8 cellular contexts compared by ENCODE assay signal in the genomic region with DNA sequence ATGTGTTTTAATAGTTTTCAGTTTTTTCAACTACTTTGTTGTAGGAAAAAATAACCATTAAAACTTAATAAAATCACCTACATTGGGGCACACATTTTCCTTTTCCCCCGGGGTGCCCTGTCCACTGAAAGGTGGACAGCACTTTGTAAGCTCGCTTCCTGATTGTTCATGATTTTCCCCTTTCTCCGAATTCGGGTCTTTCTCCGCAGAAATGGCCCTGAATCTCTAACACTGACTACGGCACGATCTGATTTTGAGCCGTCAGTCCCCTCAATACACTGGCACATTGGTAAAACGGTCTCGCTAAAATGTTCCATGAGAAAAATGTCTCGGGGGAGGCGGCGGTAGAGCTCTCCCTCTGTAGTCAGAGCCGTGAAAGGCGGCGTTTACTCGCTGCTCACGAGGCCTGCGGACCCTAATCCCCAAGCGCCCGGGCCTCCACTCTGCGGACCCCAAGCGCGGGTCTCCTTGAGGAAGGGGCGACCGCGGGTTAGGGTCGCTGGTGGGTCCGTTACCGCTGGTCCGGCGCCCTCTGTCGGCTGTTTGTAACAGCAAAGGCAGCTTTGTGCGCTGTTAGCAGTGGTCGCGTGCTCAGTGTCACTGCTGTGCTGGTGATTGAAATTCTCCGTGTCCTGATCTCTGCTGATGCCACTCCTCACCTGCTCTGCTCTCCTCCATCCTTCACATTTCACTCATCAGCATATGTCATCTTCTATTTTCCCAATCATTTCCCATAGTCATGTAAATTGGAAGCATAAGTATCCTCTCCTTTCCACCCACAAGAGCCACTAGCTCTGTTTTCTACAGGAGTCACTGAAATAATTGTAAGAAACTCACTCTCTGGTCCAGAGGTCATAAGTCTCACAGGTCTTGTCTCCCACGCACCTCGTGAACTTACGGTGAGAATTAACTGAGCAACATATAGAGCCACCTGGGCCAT. TPM values are rescaled to one million over a fixed set of nuclear protein-coding genes. Genes with fewer than 3 reads are reported as not detected.
DNase-seq lines count a peak whose midpoint lies in the region; ATAC-seq and TF ChIP-seq lines count a peak whose summit lies in the region.

No MANE protein-coding gene starts in this region.

- H3K27ac Mint-ChIP-seq in activated naive CD8-positive, alpha-beta T cell treated with anti-CD3 and anti-CD28 coated beads, Interleukin-2, amount 50 U/mL, for 24 hours = peak overlapping the region; percentile 63

- H3K9me3 ChIP-seq in gastrocnemius medialis = no peaks in the 10 kb centered on the region

- peaks cover 13% of the 10 kb centered on the region for H3K4me1 Mint-ChIP-seq in activated naive CD8-positive, alpha-beta T cell treated with anti-CD3 and anti-CD28 coated beads, Interleukin-2, amount 50 U/mL, for 24 hours

- peak overlapping the region; percentile 57 for H3K4me3 Mint-ChIP-seq in activated naive CD8-positive, alpha-beta T cell treated with anti-CD3 and anti-CD28 coated beads, Interleukin-2, amount 50 U/mL, for 24 hours

- TF ChIP-seq POLR2A in gastrocnemius medialis (IDR thresholded peaks at IDR 0.05) = no peak

- no peaks in the 10 kb centered on the region for H3K9me3 Mint-ChIP-seq in activated naive CD8-positive, alpha-beta T cell treated with anti-CD3 and anti-CD28 coated beads, Interleukin-2, amount 50 U/mL, for 24 hours

- no peak overlapping the region for H3K27ac ChIP-seq in gastrocnemius medialis

- DNase-seq in activated gamma-delta T cell treated with Interleukin-2 at 50 U/mL for 16 hours = peak; percentile 55
- DNase-seq in activated gamma-delta T cell (lab: John Stamatoyannopoulos, UW) = no peak
- peak; percentile 7 for DNase-seq in SK-N-DZ (ENCODE audit: low spot score)
- DNase-seq in activated naive CD8-positive, alpha-beta T cell treated with anti-CD3 and anti-CD28 coated beads, Interleukin-2, amount 50 U/mL, for 24 hours = peak; percentile 69
- DNase-seq in hypothalamus (lab: John Stamatoyannopoulos, UW) = peak in 41 of 51 donors; percentile 17 to 78 (median 41)
- no peak for DNase-seq in gastrocnemius medialis
- no peak for DNase-seq in NOMO-1 treated with DMSO at 0.1 percent for 48 hours (lab: John Stamatoyannopoulos, UW; ENCODE audit: unreplicated experiment)

- peaks cover 58% of the 10 kb centered on the region for H3K27me3 Mint-ChIP-seq in activated naive CD8-positive, alpha-beta T cell treated with anti-CD3 and anti-CD28 coated beads, Interleukin-2, amount 50 U/mL, for 24 hours

- H3K4me3 ChIP-seq in gastrocnemius medialis = peak overlapping the region; percentile 53 to 86 (median 62)

- H3K27me3 ChIP-seq in gastrocnemius medialis = peaks cover 4 to 7% (median 5%) of the 10 kb centered on the region in 3 donors

- TF ChIP-seq CTCF in gastrocnemius medialis (IDR thresholded peaks at IDR 0.05 in 4 of 5, conservative IDR thresholded peaks at IDR 0.05 in 1 of 5) = peak; percentile 54 to 82 (median 69)

- in situ Hi-C loops in gastrocnemius medialis (cut with MboI; ENCODE audit: low sequenced_read_pairs in 4 of 4) = loop anchor here in 2 of 4 donors (5.0 to 10.0 kb wide), 2 partner anchors 69 to 71 kb away; no protein-coding TSS in a partner anchor

- ATAC-seq in HG03045 (IDR thresholded peaks at IDR 0.05; ENCODE audit: unreplicated experiment) = peak; percentile 84
- peak; percentile 83 for ATAC-seq in activated naive CD8-positive, alpha-beta T cell treated with anti-CD3 and anti-CD28 coated beads, Interleukin-2, amount 50 U/mL, for 24 hours
- peak; percentile 39 to 70 for ATAC-seq in gastrocnemius medialis

- H3K4me1 ChIP-seq in gastrocnemius medialis = no peaks in the 10 kb centered on the region

- H3K36me3 Mint-ChIP-seq in activated naive CD8-positive, alpha-beta T cell treated with anti-CD3 and anti-CD28 coated beads, Interleukin-2, amount 50 U/mL, for 24 hours (ENCODE audit: low read depth) = no peaks in the 10 kb centered on the region

- no peaks in the 10 kb centered on the region for H3K36me3 ChIP-seq in gastrocnemius medialis

- intact Hi-C loops in gastrocnemius medialis (cut with DNase I; ENCODE audit: low total_unique reads) = loop anchor here (1.0 kb wide), 1 partner anchor 70 kb away; no protein-coding TSS in a partner anchor

RNA-seq across cellular contexts. Expression of gene IFNA2, which starts 10.8 kb away (rescaled TPM):
- polyA plus RNA-seq in SK-N-DZ (2014; cell fraction: cytosol; rRNA removed) = not detected in 2 replicates
- not detected in 2 replicates for polyA plus RNA-seq in SK-N-DZ (2014; cell fraction: nucleus; rRNA removed)
- not detected for total RNA-seq in gastrocnemius medialis

RNA-seq across cellular contexts. Expression of gene IFNA8, which starts 12.9 kb away (rescaled TPM):
- polyA plus RNA-seq in SK-N-DZ (2014; cell fraction: cytosol; rRNA removed) = not detected in 2 replicates
- polyA plus RNA-seq in SK-N-DZ (2014; cell fraction: nucleus; rRNA removed) = not detected in 2 replicates
- not detected for total RNA-seq in gastrocnemius medialis

RNA-seq across cellular contexts. Expression of gene IFNA13, which starts 28.2 kb away (rescaled TPM):
- not detected in 2 replicates for polyA plus RNA-seq in SK-N-DZ (2014; cell fraction: cytosol; rRNA removed)
- polyA plus RNA-seq in SK-N-DZ (2014; cell fraction: nucleus; rRNA removed) = not detected in 2 replicates
- total RNA-seq in gastrocnemius medialis = not detected

RNA-seq across cellular contexts. Expression of gene IFNA1, which starts 44.2 kb away (rescaled TPM):
- polyA plus RNA-seq in SK-N-DZ (2014; cell fraction: cytosol; rRNA removed) = not detected in 2 replicates
- not detected in 2 replicates for polyA plus RNA-seq in SK-N-DZ (2014; cell fraction: nucleus; rRNA removed)
- total RNA-seq in gastrocnemius medialis = not detected

RNA-seq across cellular contexts. Expression of gene IFNA6, which starts 45.4 kb away (rescaled TPM):
- polyA plus RNA-seq in SK-N-DZ (2014; cell fraction: cytosol; rRNA removed) = not detected in 2 replicates
- not detected in 2 replicates for polyA plus RNA-seq in SK-N-DZ (2014; cell fraction: nucleus; rRNA removed)
- not detected for total RNA-seq in gastrocnemius medialis

Comparison
In these comparisons a context has a peak if more than half of its experiments do, and no peak if none do; other contexts are left out.
1. DNase-seq: peak in activated gamma-delta T cell treated with Interleukin-2 at 50 U/mL for 16 hours (single experiment), SK-N-DZ (single experiment), activated naive CD8-positive, alpha-beta T cell treated with anti-CD3 and anti-CD28 coated beads, Interleukin-2, amount 50 U/mL, for 24 hours (single experiment) and hypothalamus (41 of 51); none in activated gamma-delta T cell (single experiment), gastrocnemius medialis (0 of 2) and NOMO-1 treated with DMSO at 0.1 percent for 48 hours (single experiment).
2. Peak in every context shown above with its lines, with median percentiles within 50 percentile points of each other: ATAC-seq.